ENCODE assay signal across 29 cellular contexts in the genomic region with DNA sequence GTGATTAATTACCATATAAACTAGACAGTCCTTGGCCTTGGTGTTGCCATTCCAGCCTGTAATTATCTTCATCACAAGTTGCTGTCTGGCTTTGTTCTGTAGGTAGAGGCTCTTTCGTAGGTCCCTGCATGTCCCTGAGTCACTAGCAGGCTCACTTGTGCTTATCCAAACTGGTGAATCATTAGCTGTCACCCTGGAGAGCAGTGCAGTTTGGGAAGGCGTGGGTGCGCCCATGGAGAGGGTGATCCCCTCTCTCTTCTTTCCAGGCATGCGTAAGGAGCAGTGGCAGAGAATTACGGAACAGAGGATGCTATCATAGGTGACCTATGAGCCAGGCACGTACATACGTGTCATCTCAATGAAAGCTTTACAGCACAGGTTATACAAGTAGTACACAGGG. TPM values are rescaled to one million over a fixed set of nuclear protein-coding genes. Genes with fewer than 3 reads are reported as not detected.
DNase-seq lines count a peak whose midpoint lies in the region; ATAC-seq, FAIRE-seq and TF ChIP-seq lines count a peak whose summit lies in the region.
"Had no signal": no experiment of that assay in that cellular context is flagged by ENCODE, and none has a peak within 500 bp of the region (broad histone marks: within the 10 kb centered on the region; RNA-seq: fewer than 3 reads in every experiment).

No MANE protein-coding gene starts in this region.

- POLR2A ChIA-PET in CD8-positive, alpha-beta memory T cell (lab: Charles Lee) = no interaction called here

- no peak for TF ChIP-seq CTCF in bronchial epithelial cell (IDR thresholded peaks at IDR 0.05; ENCODE audit: insufficient read depth, low read length, severe bottlenecking)

- no peaks in the 10 kb centered on the region for H3K36me3 ChIP-seq in bronchial epithelial cell (ENCODE audit: control insufficient read depth, insufficient read depth, low read length)
- no peaks in the 10 kb centered on the region for H3K36me3 ChIP-seq in CD8-positive, alpha-beta memory T cell (ENCODE audit: insufficient read depth, low read length)
- H3K36me3 ChIP-seq: ovary had no signal

- H3K27me3 Mint-ChIP-seq in CD8-positive, alpha-beta memory T cell = peaks cover 0 to 3% of the 10 kb centered on the region in 2 donors
- H3K27me3 Mint-ChIP-seq: activated naive CD4-positive, alpha-beta T cell treated with anti-CD3 and anti-CD28 coated beads, Interleukin-2, amount 50 U/mL, for 24 hours; stimulated activated memory B cell treated with anti-CD40 and anti-IgM and Interleukin-4, amounts not matched to agents 10 μg/mL and 1 μg/mL and 100 μg/mL, for 72 hours; type B pancreatic cell had no signal

- no peak overlapping the region for H3K27ac ChIP-seq in CD8-positive, alpha-beta memory T cell (ENCODE audit: low read depth, low read length)
- H3K27ac ChIP-seq: ovary had no signal

- H3K9me3 Mint-ChIP-seq in CD8-positive, alpha-beta memory T cell = no peaks in the 10 kb centered on the region
- H3K9me3 Mint-ChIP-seq: activated CD8-positive, alpha-beta T cell treated with anti-CD3 and anti-CD28 coated beads for 36 hours; activated naive CD4-positive, alpha-beta T cell treated with anti-CD3 and anti-CD28 coated beads, Interleukin-2, amount 50 U/mL, for 24 hours; activated T-helper 17 cell treated with anti-CD3 and anti-CD28 coated beads, Interleukin-2, amount 50 U/mL, for 72 hours; nephron progenitor cell; stimulated activated memory B cell treated with anti-CD40 and anti-IgM and Interleukin-4, amounts not matched to agents 10 μg/mL and 1 μg/mL and 100 μg/mL, for 72 hours; type B pancreatic cell had no signal

- H3K4me3 ChIP-seq in bronchial epithelial cell (ENCODE audit: low read depth, low read length) = no peak overlapping the region
- no peak overlapping the region for H3K4me3 ChIP-seq in CD8-positive, alpha-beta memory T cell (ENCODE audit: low read length)
- H3K4me3 ChIP-seq: lung, ovary had no signal

- no peaks in the 10 kb centered on the region for H3K27me3 ChIP-seq in bronchial epithelial cell (ENCODE audit: control insufficient read depth, insufficient read depth, low read length)
- H3K27me3 ChIP-seq in CD8-positive, alpha-beta memory T cell (ENCODE audit: insufficient read depth, low read length, poor library complexity, severe bottlenecking) = no peaks in the 10 kb centered on the region
- H3K27me3 ChIP-seq: ovary had no signal

- no peak overlapping the region for H3K4me3 Mint-ChIP-seq in CD8-positive, alpha-beta memory T cell
- H3K4me3 Mint-ChIP-seq: activated CD8-positive, alpha-beta T cell treated with anti-CD3 and anti-CD28 coated beads for 36 hours; activated naive CD4-positive, alpha-beta T cell treated with anti-CD3 and anti-CD28 coated beads, Interleukin-2, amount 50 U/mL, for 24 hours; activated T-helper 17 cell treated with anti-CD3 and anti-CD28 coated beads, Interleukin-2, amount 50 U/mL, for 72 hours; nephron progenitor cell; stimulated activated memory B cell treated with anti-CD40 and anti-IgM and Interleukin-4, amounts not matched to agents 10 μg/mL and 1 μg/mL and 100 μg/mL, for 72 hours; type B pancreatic cell had no signal

- ATAC-seq in HG03378 (IDR thresholded peaks at IDR 0.05; ENCODE audit: unreplicated experiment) = no peak
- ATAC-seq: activated CD8-positive, alpha-beta T cell treated with anti-CD3 and anti-CD28 coated beads for 36 hours; activated T-helper 17 cell treated with anti-CD3 and anti-CD28 coated beads, Interleukin-2, amount 50 U/mL, for 72 hours; SK-N-SH treated with all-trans-retinoic acid at 6 μM for 48 hours; stimulated activated memory B cell treated with anti-CD40 and anti-IgM and Interleukin-4, amounts not matched to agents 10 μg/mL and 1 μg/mL and 100 μg/mL, for 72 hours had no signal

- H3K36me3 Mint-ChIP-seq in CD8-positive, alpha-beta memory T cell = no peaks in the 10 kb centered on the region
- H3K36me3 Mint-ChIP-seq: activated naive CD4-positive, alpha-beta T cell treated with anti-CD3 and anti-CD28 coated beads, Interleukin-2, amount 50 U/mL, for 24 hours; stimulated activated memory B cell treated with anti-CD40 and anti-IgM and Interleukin-4, amounts not matched to agents 10 μg/mL and 1 μg/mL and 100 μg/mL, for 72 hours; type B pancreatic cell had no signal

- DNase-seq in Ammon's horn (ENCODE audit: low spot score) (peak; percentile 54), NCI-H69 (lab: John Stamatoyannopoulos, UW) (peak; percentile 47), bronchial epithelial cell (ENCODE audit: low read depth) (peak; percentile 96), islet precursor cell (peak; percentile 82), NCI-H2081 (lab: John Stamatoyannopoulos, UW) (no peak), glomerular visceral epithelial cell (ENCODE audit: extremely low spot score) (no peak)
- DNase-seq in CD8-positive, alpha-beta memory T cell = no peak
- DNase-seq: ACHN; activated CD8-positive, alpha-beta T cell treated with anti-CD3 and anti-CD28 coated beads for 36 hours; glutamatergic neuron; NCI-H1092 treated with DMSO at 0.1 percent for 48 hours; NCI-H187; NCI-H226; nephron progenitor cell; ovary; stimulated activated CD4-positive, alpha-beta T cell treated with anti-CD3 and anti-CD28 coated beads, Interleukin-12 subunit alpha, Interleukin-12 subunit beta, amount 100 ng/mL, for 4 hours; stimulated activated CD4-positive, alpha-beta T cell treated with anti-CD3 and anti-CD28 coated beads, Interleukin-4, amount 100 ng/mL, for 24 hours; substantia nigra; T-helper 2 cell had no signal

- H3K27ac Mint-ChIP-seq in CD8-positive, alpha-beta memory T cell = no peak overlapping the region
- H3K27ac Mint-ChIP-seq: activated CD8-positive, alpha-beta T cell treated with anti-CD3 and anti-CD28 coated beads for 36 hours; activated naive CD4-positive, alpha-beta T cell treated with anti-CD3 and anti-CD28 coated beads, Interleukin-2, amount 50 U/mL, for 24 hours; activated T-helper 17 cell treated with anti-CD3 and anti-CD28 coated beads, Interleukin-2, amount 50 U/mL, for 72 hours; nephron progenitor cell; type B pancreatic cell had no signal

- CTCF ChIA-PET in CD8-positive, alpha-beta memory T cell (lab: Charles Lee) = no interaction called here

- H3K9me3 ChIP-seq in CD8-positive, alpha-beta memory T cell (ENCODE audit: low read length) = no peaks in the 10 kb centered on the region
- H3K9me3 ChIP-seq: ovary had no signal

- peak; percentile 93 for FAIRE-seq in bronchial epithelial cell (lab: Jason Lieb, UNC)
- FAIRE-seq: endometrium, GM18507 had no signal

- H3K4me1 ChIP-seq in CD8-positive, alpha-beta memory T cell (ENCODE audit: insufficient read depth, low read length) = no peaks in the 10 kb centered on the region

- H3K4me1 Mint-ChIP-seq in CD8-positive, alpha-beta memory T cell = peaks cover 0 to 7% (median 5%) of the 10 kb centered on the region in 3 donors

RNA-seq across cellular contexts. Expression of a gene that starts 11.0 kb away (rescaled TPM):
- total RNA-seq in bronchial epithelial cell = 239 and 322 TPM in 2 replicates
- under 1 TPM; 0.20 to 0.58 TPM for total RNA-seq in CD8-positive, alpha-beta memory T cell
- not detected for polyA plus RNA-seq in CD8-positive, alpha-beta memory T cell
- total RNA-seq: activated CD8-positive, alpha-beta T cell treated with anti-CD3 and anti-CD28 coated beads for 36 hours had no signal
- polyA plus RNA-seq: BJ had no signal

Comparison
In these comparisons a context has a peak if more than half of its experiments do, and no peak if none do; other contexts are left out.
1. DNase-seq: peak in Ammon's horn (single experiment), NCI-H69 (single experiment), bronchial epithelial cell (single experiment) and islet precursor cell (single experiment); none in NCI-H2081 (0 of 2), glomerular visceral epithelial cell (single experiment) and CD8-positive, alpha-beta memory T cell (0 of 5).
2. RNA of a gene that starts 11.0 kb away (total RNA-seq): 239 to 322 TPM in bronchial epithelial cell; 0.20 to 0.58 TPM in CD8-positive, alpha-beta memory T cell; every median in the first group is over 100 times any median in the second.